In the genomic region with DNA sequence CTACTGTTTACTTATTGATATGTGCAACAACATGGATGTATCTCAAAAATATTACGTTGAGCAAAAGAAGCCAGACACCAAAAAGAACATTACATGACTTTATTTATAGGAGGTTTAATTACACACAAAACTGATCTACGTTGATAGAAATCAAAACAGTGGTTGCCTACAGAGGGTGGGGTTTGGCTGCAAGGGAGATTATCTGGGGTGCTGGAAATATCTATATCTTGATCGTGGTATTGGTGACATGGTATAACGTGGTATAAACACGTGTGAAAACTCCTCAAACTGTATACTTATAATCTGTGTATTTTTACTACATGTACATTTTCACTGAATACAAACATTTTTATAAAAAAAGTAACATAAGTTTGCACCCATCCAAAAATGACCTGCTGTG, we compare ENCODE assay signal across 15 cellular contexts. TPM values are rescaled to one million over a fixed set of nuclear protein-coding genes. Genes with fewer than 3 reads are reported as not detected.
DNase-seq lines count a peak whose midpoint lies in the region; ATAC-seq and TF ChIP-seq lines count a peak whose summit lies in the region.
"Had no signal": no experiment of that assay in that cellular context is flagged by ENCODE, and none has a peak within 500 bp of the region (broad histone marks: within the 10 kb centered on the region; RNA-seq: fewer than 3 reads in every experiment).

No MANE protein-coding gene starts in this region.

- no peak for TF ChIP-seq POLR2A in esophagus muscularis mucosa (IDR thresholded peaks at IDR 0.05; ENCODE audit: low read depth)

- DNase-seq in CD4-positive, CD25-positive, alpha-beta regulatory T cell, result no peak
- no peak for DNase-seq in CD8-positive, alpha-beta memory T cell
- DNase-seq in T-helper 17 cell, result no peak
- peak; percentile 55 for DNase-seq in esophagus muscularis mucosa (ENCODE audit: extremely low spot score)
- DNase-seq in H7, result no peak
- no peak for DNase-seq in pons (ENCODE audit: low spot score)
- DNase-seq in stimulated activated naive CD4-positive, alpha-beta T cell treated with Interleukin-2 at 50 U/mL for 16 hours (lab: John Stamatoyannopoulos, UW), result no peak
- DNase-seq: BE2C, Calu3, DMS 273 treated with DMSO at 0.1 percent for 48 hours had no signal

- H3K27me3 Mint-ChIP-seq in CD4-positive, CD25-positive, alpha-beta regulatory T cell, result no peaks in the 10 kb centered on the region
- H3K27me3 Mint-ChIP-seq in CD8-positive, alpha-beta memory T cell, result no peaks in the 10 kb centered on the region
- H3K27me3 Mint-ChIP-seq in T-helper 17 cell, result no peaks in the 10 kb centered on the region

- no peak for ATAC-seq in CD4-positive, CD25-positive, alpha-beta regulatory T cell (ENCODE audit: low read depth in 2 of 2)
- ATAC-seq in T-helper 17 cell, result peak; percentile 40
- ATAC-seq: HCT116, K562 had no signal

- 83% methylated on average over 5 of the region's 5 CpGs for WGBS in esophagus muscularis mucosa

- peak overlapping the region in 1 of 3 donors; percentile 54 for H3K27ac Mint-ChIP-seq in CD4-positive, CD25-positive, alpha-beta regulatory T cell
- H3K27ac Mint-ChIP-seq in CD8-positive, alpha-beta memory T cell, result peak overlapping the region in 6 of 8 donors; percentile 4 to 63 (median 36)
- H3K27ac Mint-ChIP-seq in T-helper 17 cell, result peak overlapping the region; percentile 39

- peaks cover 0 to 2% of the 10 kb centered on the region in 2 experiments for H3K9me3 ChIP-seq in CD4-positive, CD25-positive, alpha-beta regulatory T cell (ENCODE audit: control insufficient read depth in 2 of 2, low read length in 2 of 2)
- H3K9me3 ChIP-seq in CD8-positive, alpha-beta memory T cell (ENCODE audit: low read length), result no peaks in the 10 kb centered on the region
- peaks cover 6% of the 10 kb centered on the region for H3K9me3 ChIP-seq in T-helper 17 cell (ENCODE audit: control insufficient read depth, low read length, poor library complexity, severe bottlenecking)
- H3K9me3 ChIP-seq in esophagus muscularis mucosa, result peaks cover 0 to 7% (median 2%) of the 10 kb centered on the region in 4 donors
- H3K9me3 ChIP-seq: BE2C had no signal

- CTCF ChIA-PET in CD8-positive, alpha-beta memory T cell (lab: Charles Lee), result interaction anchor here (1.5 kb wide), 1 partner anchor 13 kb away, joined by 3 read pairs; no protein-coding TSS in a partner anchor

- no peaks in the 10 kb centered on the region for H3K36me3 ChIP-seq in CD4-positive, CD25-positive, alpha-beta regulatory T cell (ENCODE audit: control insufficient read depth, insufficient read depth, low read length)
- H3K36me3 ChIP-seq in CD8-positive, alpha-beta memory T cell (ENCODE audit: insufficient read depth, low read length), result no peaks in the 10 kb centered on the region
- no peaks in the 10 kb centered on the region for H3K36me3 ChIP-seq in esophagus muscularis mucosa
- H3K36me3 ChIP-seq in H7 (replicated peaks; ENCODE audit: control insufficient read depth, insufficient read depth, low read length), result no peaks in the 10 kb centered on the region
- H3K36me3 ChIP-seq: BE2C had no signal

- TF ChIP-seq CTCF in esophagus muscularis mucosa (IDR thresholded peaks at IDR 0.05), result no peak

- POLR2A ChIA-PET in CD8-positive, alpha-beta memory T cell (lab: Charles Lee), result no interaction called here

- TF ChIP-seq EP300 in esophagus muscularis mucosa (IDR thresholded peaks at IDR 0.05), result no peak

- peak overlapping the region in 3 of 4 donors; percentile 11 to 21 (median 16) for H3K4me3 Mint-ChIP-seq in CD4-positive, CD25-positive, alpha-beta regulatory T cell
- peak overlapping the region in 6 of 7 donors; percentile 22 to 54 (median 45) for H3K4me3 Mint-ChIP-seq in CD8-positive, alpha-beta memory T cell
- H3K4me3 Mint-ChIP-seq in T-helper 17 cell, result peak overlapping the region; percentile 45

- no peaks in the 10 kb centered on the region for H3K36me3 Mint-ChIP-seq in CD4-positive, CD25-positive, alpha-beta regulatory T cell
- H3K36me3 Mint-ChIP-seq in CD8-positive, alpha-beta memory T cell, result peaks cover 0 to 19% (median 0%) of the 10 kb centered on the region in 3 donors
- H3K36me3 Mint-ChIP-seq in T-helper 17 cell (ENCODE audit: low read depth), result peaks cover 2% of the 10 kb centered on the region

- H3K4me1 ChIP-seq in CD4-positive, CD25-positive, alpha-beta regulatory T cell (ENCODE audit: control insufficient read depth, insufficient read depth, low read length, poor library complexity, severe bottlenecking), result peaks cover 53% of the 10 kb centered on the region
- H3K4me1 ChIP-seq in CD8-positive, alpha-beta memory T cell (ENCODE audit: insufficient read depth, low read length), result peaks cover 54% of the 10 kb centered on the region
- no peaks in the 10 kb centered on the region for H3K4me1 ChIP-seq in esophagus muscularis mucosa
- H3K4me1 ChIP-seq: BE2C had no signal

- H3K4me3 ChIP-seq in CD4-positive, CD25-positive, alpha-beta regulatory T cell (ENCODE audit: low read depth, low read length), result peak overlapping the region; percentile 39
- no peak overlapping the region for H3K4me3 ChIP-seq in CD8-positive, alpha-beta memory T cell (ENCODE audit: low read length)
- no peak overlapping the region for H3K4me3 ChIP-seq in esophagus muscularis mucosa
- H3K4me3 ChIP-seq in H7 (ENCODE audit: insufficient read depth, low read depth, low read length), result no peak overlapping the region
- H3K4me3 ChIP-seq: K562 had no signal

- no peaks in the 10 kb centered on the region for H3K27me3 ChIP-seq in CD4-positive, CD25-positive, alpha-beta regulatory T cell (ENCODE audit: control insufficient read depth, insufficient read depth, low read length)
- no peaks in the 10 kb centered on the region for H3K27me3 ChIP-seq in CD8-positive, alpha-beta memory T cell (ENCODE audit: insufficient read depth, low read length, poor library complexity, severe bottlenecking)
- peaks cover 0 to 10% (median 0%) of the 10 kb centered on the region in 4 donors for H3K27me3 ChIP-seq in esophagus muscularis mucosa
- H3K27me3 ChIP-seq in H7 (ENCODE audit: control insufficient read depth, insufficient read depth, low read length), result no peaks in the 10 kb centered on the region
- H3K27me3 ChIP-seq: BE2C had no signal

- peaks cover 19 to 66% (median 50%) of the 10 kb centered on the region in 4 donors for H3K4me1 Mint-ChIP-seq in CD4-positive, CD25-positive, alpha-beta regulatory T cell
- H3K4me1 Mint-ChIP-seq in CD8-positive, alpha-beta memory T cell, result peaks cover 59 to 65% (median 64%) of the 10 kb centered on the region in 3 donors
- peaks cover 52% of the 10 kb centered on the region for H3K4me1 Mint-ChIP-seq in T-helper 17 cell

- no peak overlapping the region for H3K27ac ChIP-seq in CD4-positive, CD25-positive, alpha-beta regulatory T cell (ENCODE audit: insufficient read depth, low read length, poor library complexity, severe bottlenecking)
- no peak overlapping the region for H3K27ac ChIP-seq in CD8-positive, alpha-beta memory T cell (ENCODE audit: low read depth, low read length)
- H3K27ac ChIP-seq in esophagus muscularis mucosa (replicated peaks in 1 of 4), result no peak overlapping the region
- H3K27ac ChIP-seq: C4-2B, HL-60 had no signal

- H3K9me3 Mint-ChIP-seq in CD4-positive, CD25-positive, alpha-beta regulatory T cell, result peaks cover 0 to 16% (median 1%) of the 10 kb centered on the region in 7 donors
- peaks cover 0 to 16% (median 10%) of the 10 kb centered on the region in 5 donors for H3K9me3 Mint-ChIP-seq in CD8-positive, alpha-beta memory T cell

- intact Hi-C loops in esophagus muscularis mucosa (cut with DNase I), result no loop called here

RNA-seq across cellular contexts. Expression of a gene that starts 38.9 kb away (rescaled TPM):
- 191 TPM for total RNA-seq in CD4-positive, CD25-positive, alpha-beta regulatory T cell
- polyA plus RNA-seq in CD4-positive, CD25-positive, alpha-beta regulatory T cell, result 100 to 1,000 TPM; 131 to 165 (median 151) TPM
- 100 to 1,000 TPM; 118 to 123 TPM for total RNA-seq in CD8-positive, alpha-beta memory T cell
- 203 TPM for polyA plus RNA-seq in CD8-positive, alpha-beta memory T cell
- total RNA-seq in T-helper 17 cell (100 to 1,000 TPM; 157 to 226 TPM), esophagus muscularis mucosa (10 to 100 TPM; 17.9 to 98.5 (median 77.4) TPM)
- 0.62 and 2.4 TPM in 2 replicates for total RNA-seq in H7 (2014; rRNA removed; shearing (Covaris generic))
- total RNA-seq: Calu3, G401 had no signal
